Comparison of ENCODE assay signal across 8 cellular contexts in the genomic region with DNA sequence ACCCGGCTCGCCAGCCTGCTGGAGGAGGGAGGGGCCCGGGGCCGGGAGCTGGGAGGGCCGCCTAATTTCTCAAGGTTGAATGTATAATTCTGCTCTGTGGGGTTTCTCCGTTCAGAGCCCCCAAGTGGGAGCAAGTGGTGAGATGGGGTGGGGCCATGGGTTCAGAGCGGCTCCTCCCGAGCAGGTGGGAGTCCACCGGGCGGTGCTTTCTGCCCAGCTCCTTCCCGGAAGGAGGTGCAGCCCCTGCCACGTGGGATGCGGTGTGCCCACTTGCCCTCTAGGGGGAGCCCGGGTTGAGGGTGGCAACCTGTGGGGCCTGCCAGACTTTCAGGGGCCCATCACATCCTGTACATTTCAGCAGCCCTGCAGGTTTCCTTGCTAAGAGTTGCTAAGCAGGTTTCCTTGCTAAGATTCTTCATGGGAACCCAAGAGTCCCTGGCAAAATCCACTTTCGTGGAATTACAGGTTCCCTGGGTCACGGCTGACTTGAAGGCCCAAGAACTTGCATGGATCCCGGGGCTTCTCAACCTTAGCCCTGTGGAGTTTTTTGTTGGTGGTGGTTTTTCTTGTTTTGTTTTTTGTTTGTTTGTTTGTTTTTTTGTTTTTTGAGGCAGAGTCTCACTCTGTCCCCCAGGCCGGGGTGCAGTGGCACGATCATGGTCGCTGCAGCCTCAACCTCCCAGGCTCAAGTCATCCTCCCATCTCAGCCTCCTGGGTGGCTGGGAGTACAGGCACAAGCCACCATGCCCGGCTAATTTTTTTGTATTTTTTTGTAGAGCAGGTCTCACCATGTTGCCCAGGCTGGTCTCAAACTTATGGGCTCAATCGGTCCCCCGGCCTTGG.
A peak's percentile ranks its signal among the peaks of the same experiment; 100 is the strongest.
DNase-seq lines count a peak whose midpoint lies in the region; ATAC-seq and TF ChIP-seq lines count a peak whose summit lies in the region.

No MANE protein-coding gene starts in this region.

- H3K27ac ChIP-seq in right cardiac atrium (ENCODE audit: low read length) (no peak overlapping the region), coronary artery (no peak overlapping the region)

- H3K4me3 ChIP-seq in right cardiac atrium (ENCODE audit: low read length) (no peak overlapping the region), coronary artery (no peak overlapping the region)

- no peaks in the 10 kb centered on the region for H3K4me1 ChIP-seq in right cardiac atrium (ENCODE audit: control insufficient read depth, insufficient read depth, low read length)

- intact Hi-C loops in right cardiac atrium (cut with DNase I) = loop anchor here in 2 of 4 donors (5.0 to 10.0 kb wide), 2 partner anchors 196 to 302 kb away; a partner anchor contains a TSS

- no peaks in the 10 kb centered on the region for H3K9me3 ChIP-seq in right cardiac atrium (ENCODE audit: control insufficient read depth, low read length)

- WGBS in right cardiac atrium = 72% methylated on average over 23 of the region's 23 CpGs

- TF ChIP-seq CTCF in coronary artery (IDR thresholded peaks at IDR 0.05) = no peak

- no peaks in the 10 kb centered on the region for H3K27me3 ChIP-seq in right cardiac atrium (ENCODE audit: control insufficient read depth, insufficient read depth)

- DNase-seq in COLO668 (lab: John Stamatoyannopoulos, UW; ENCODE audit: unreplicated experiment) (peak; percentile 77), HuH-7 (ENCODE audit: low spot score) (peak; percentile 92), right cardiac atrium (peak; percentile 46 to 88 (median 82)), coronary artery (ENCODE audit: low spot score) (no peak)
- peak; percentile 36 to 65 (median 52) for DNase-seq in activated naive CD4-positive, alpha-beta T cell (lab: John Stamatoyannopoulos, UW)
- peak; percentile 82 for DNase-seq in stimulated activated CD4-positive, alpha-beta T cell treated with anti-CD3 and anti-CD28 coated beads, Interleukin-1b, Interleukin-23, amount 100 ng/mL, for 48 hours

- peak; percentile 88 for ATAC-seq in SK-N-SH treated with all-trans-retinoic acid at 6 μM for 48 hours
- ATAC-seq in right cardiac atrium = peak; percentile 27 to 45
- ATAC-seq in HG03039 (IDR thresholded peaks at IDR 0.05; ENCODE audit: unreplicated experiment) = no peak

TF ChIP-seq in SK-N-SH treated with all-trans-retinoic acid at 6 μM for 48 hours, 23 proteins besides CTCF, POLR2A, EP300 and RAD21:
- TF ChIP-seq CSDC2 (CRISPR knock-in tag; IDR thresholded peaks at IDR 0.05) (no peak), ZFP30 (CRISPR knock-in tag; IDR thresholded peaks at IDR 0.05) (no peak), RARB (CRISPR knock-in tag; IDR thresholded peaks at IDR 0.05) (no peak), SNAI2 (CRISPR knock-in tag; IDR thresholded peaks at IDR 0.05) (no peak), ISL1 (CRISPR knock-in tag; IDR thresholded peaks at IDR 0.05) (no peak), ESRRG (CRISPR knock-in tag; IDR thresholded peaks at IDR 0.05) (no peak), ZNF70 (CRISPR knock-in tag; IDR thresholded peaks at IDR 0.05) (no peak), ZNF565 (CRISPR knock-in tag; conservative IDR thresholded peaks at IDR 0.05; ENCODE audit: low read depth) (no peak), GLIS3 (CRISPR knock-in tag; IDR thresholded peaks at IDR 0.05) (no peak), ZC3H10 (CRISPR knock-in tag; IDR thresholded peaks at IDR 0.05) (no peak), TCF4 (CRISPR knock-in tag; IDR thresholded peaks at IDR 0.05; ENCODE audit: borderline replicate concordance) (no peak), ZNF8 (CRISPR knock-in tag; IDR thresholded peaks at IDR 0.05) (no peak), ZFP3 (CRISPR knock-in tag; IDR thresholded peaks at IDR 0.05) (no peak), ARNTL (CRISPR knock-in tag; IDR thresholded peaks at IDR 0.05; ENCODE audit: borderline replicate concordance, low read depth) (no peak)
- TF ChIP-seq, protein P1, sequence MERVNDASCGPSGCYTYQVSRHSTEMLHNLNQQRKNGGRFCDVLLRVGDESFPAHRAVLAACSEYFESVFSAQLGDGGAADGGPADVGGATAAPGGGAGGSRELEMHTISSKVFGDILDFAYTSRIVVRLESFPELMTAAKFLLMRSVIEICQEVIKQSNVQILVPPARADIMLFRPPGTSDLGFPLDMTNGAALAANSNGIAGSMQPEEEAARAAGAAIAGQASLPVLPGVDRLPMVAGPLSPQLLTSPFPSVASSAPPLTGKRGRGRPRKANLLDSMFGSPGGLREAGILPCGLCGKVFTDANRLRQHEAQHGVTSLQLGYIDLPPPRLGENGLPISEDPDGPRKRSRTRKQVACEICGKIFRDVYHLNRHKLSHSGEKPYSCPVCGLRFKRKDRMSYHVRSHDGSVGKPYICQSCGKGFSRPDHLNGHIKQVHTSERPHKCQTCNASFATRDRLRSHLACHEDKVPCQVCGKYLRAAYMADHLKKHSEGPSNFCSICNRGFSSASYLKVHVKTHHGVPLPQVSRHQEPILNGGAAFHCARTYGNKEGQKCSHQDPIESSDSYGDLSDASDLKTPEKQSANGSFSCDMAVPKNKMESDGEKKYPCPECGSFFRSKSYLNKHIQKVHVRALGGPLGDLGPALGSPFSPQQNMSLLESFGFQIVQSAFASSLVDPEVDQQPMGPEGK (CRISPR knock-in tag; IDR thresholded peaks at IDR 0.05; ENCODE audit: borderline replicate concordance) = no peak
- TF ChIP-seq, protein P2, sequence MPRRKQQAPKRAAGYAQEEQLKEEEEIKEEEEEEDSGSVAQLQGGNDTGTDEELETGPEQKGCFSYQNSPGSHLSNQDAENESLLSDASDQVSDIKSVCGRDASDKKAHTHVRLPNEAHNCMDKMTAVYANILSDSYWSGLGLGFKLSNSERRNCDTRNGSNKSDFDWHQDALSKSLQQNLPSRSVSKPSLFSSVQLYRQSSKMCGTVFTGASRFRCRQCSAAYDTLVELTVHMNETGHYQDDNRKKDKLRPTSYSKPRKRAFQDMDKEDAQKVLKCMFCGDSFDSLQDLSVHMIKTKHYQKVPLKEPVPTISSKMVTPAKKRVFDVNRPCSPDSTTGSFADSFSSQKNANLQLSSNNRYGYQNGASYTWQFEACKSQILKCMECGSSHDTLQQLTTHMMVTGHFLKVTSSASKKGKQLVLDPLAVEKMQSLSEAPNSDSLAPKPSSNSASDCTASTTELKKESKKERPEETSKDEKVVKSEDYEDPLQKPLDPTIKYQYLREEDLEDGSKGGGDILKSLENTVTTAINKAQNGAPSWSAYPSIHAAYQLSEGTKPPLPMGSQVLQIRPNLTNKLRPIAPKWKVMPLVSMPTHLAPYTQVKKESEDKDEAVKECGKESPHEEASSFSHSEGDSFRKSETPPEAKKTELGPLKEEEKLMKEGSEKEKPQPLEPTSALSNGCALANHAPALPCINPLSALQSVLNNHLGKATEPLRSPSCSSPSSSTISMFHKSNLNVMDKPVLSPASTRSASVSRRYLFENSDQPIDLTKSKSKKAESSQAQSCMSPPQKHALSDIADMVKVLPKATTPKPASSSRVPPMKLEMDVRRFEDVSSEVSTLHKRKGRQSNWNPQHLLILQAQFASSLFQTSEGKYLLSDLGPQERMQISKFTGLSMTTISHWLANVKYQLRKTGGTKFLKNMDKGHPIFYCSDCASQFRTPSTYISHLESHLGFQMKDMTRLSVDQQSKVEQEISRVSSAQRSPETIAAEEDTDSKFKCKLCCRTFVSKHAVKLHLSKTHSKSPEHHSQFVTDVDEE (CRISPR knock-in tag; IDR thresholded peaks at IDR 0.05) = no peak
- TF ChIP-seq, protein P3, sequence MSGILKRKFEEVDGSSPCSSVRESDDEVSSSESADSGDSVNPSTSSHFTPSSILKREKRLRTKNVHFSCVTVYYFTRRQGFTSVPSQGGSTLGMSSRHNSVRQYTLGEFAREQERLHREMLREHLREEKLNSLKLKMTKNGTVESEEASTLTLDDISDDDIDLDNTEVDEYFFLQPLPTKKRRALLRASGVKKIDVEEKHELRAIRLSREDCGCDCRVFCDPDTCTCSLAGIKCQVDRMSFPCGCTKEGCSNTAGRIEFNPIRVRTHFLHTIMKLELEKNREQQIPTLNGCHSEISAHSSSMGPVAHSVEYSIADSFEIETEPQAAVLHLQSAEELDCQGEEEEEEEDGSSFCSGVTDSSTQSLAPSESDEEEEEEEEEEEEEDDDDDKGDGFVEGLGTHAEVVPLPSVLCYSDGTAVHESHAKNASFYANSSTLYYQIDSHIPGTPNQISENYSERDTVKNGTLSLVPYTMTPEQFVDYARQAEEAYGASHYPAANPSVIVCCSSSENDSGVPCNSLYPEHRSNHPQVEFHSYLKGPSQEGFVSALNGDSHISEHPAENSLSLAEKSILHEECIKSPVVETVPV (CRISPR knock-in tag; IDR thresholded peaks at IDR 0.05) = no peak
- TF ChIP-seq, protein P4, sequence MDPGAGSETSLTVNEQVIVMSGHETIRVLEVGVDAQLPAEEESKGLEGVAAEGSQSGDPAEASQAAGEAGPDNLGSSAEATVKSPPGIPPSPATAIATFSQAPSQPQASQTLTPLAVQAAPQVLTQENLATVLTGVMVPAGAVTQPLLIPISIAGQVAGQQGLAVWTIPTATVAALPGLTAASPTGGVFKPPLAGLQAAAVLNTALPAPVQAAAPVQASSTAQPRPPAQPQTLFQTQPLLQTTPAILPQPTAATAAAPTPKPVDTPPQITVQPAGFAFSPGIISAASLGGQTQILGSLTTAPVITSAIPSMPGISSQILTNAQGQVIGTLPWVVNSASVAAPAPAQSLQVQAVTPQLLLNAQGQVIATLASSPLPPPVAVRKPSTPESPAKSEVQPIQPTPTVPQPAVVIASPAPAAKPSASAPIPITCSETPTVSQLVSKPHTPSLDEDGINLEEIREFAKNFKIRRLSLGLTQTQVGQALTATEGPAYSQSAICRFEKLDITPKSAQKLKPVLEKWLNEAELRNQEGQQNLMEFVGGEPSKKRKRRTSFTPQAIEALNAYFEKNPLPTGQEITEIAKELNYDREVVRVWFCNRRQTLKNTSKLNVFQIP (CRISPR knock-in tag; IDR thresholded peaks at IDR 0.05; ENCODE audit: borderline replicate concordance, low read depth) = no peak
